ENCODE assay signal across 27 cellular contexts in the genomic region with DNA sequence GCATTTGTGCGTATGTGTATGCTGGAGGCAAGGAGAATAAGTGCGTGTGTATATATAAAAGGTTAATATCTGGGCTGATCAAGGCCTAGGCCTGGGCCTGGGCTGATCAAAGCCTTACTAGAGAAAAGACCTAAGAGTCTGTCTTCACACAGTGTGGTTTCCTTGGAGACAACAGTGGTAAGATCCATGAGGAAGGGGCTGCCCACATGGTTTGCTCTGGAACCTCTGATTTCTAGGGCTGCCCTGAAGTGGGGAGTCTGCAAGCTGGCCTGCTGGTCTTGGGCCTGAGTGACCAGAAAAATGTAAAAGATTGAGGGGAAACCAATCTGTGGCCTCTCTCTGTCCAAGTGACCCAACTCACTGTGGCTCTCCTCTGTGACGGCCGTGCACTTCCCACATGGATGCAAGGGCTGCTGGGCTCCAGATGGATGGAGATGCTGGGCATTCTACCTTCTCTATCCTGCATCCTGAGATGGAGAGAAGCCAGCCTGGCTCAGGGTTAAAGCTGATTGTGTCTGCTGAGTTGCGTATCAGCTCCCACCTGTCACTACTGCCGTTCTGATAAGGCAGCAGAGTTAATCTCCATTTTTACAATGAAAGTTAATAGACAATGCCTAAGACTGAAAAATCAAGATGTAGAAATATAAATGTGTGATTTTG.
"Had no signal": no experiment of that assay in that cellular context is flagged by ENCODE, and none has a peak within 500 bp of the region (broad histone marks: within the 10 kb centered on the region; RNA-seq: fewer than 3 reads in every experiment).

No MANE protein-coding gene starts in this region.

- H3K9ac ChIP-seq: neural progenitor cell had no signal

- H3K36me3 ChIP-seq: colonic mucosa, gastrocnemius medialis, heart left ventricle, neural progenitor cell, ovary, sigmoid colon, thoracic aorta, tibial nerve, upper lobe of left lung, uterus had no signal

- H3K9me3 ChIP-seq: colonic mucosa, gastrocnemius medialis, ovary, psoas muscle, thoracic aorta, uterus had no signal

- H3K27ac ChIP-seq: colonic mucosa, hepatocyte, neural progenitor cell, ovary, psoas muscle, sigmoid colon, thoracic aorta, tibial nerve, uterus had no signal

- H3K4me2 ChIP-seq: hepatocyte, neural progenitor cell had no signal

- H3K79me2 ChIP-seq: hepatocyte had no signal

- H2AFZ ChIP-seq: hepatocyte, neural progenitor cell had no signal

- H3K4me1 ChIP-seq: colonic mucosa, sigmoid colon, uterus had no signal

- ATAC-seq: effector memory CD8-positive, alpha-beta T cell; gastrocnemius medialis; heart left ventricle; left lobe of liver; naive thymus-derived CD4-positive, alpha-beta T cell; psoas muscle; right cardiac atrium; stimulated activated effector memory CD8-positive, alpha-beta T cell treated with anti-CD3 and anti-CD28 coated beads, Interleukin-12 subunit alpha, Interleukin-12 subunit beta, amount 100 ng/mL, for 72 hours had no signal

- H3K4me3 ChIP-seq: colonic mucosa, gastrocnemius medialis, heart left ventricle, hepatocyte, lung, neural progenitor cell, ovary, psoas muscle, sigmoid colon, thoracic aorta, tibial nerve, upper lobe of left lung, uterus had no signal

- DNase-seq: colonic mucosa; dermis blood vessel endothelial cell; effector memory CD8-positive, alpha-beta T cell; foreskin fibroblast; gastrocnemius medialis; heart left ventricle; kidney; naive thymus-derived CD4-positive, alpha-beta T cell; nucleus accumbens; ovary; posterior cingulate gyrus; psoas muscle; right cardiac atrium; sigmoid colon; stimulated activated CD4-positive, alpha-beta T cell treated with anti-CD3 and anti-CD28 coated beads, Interleukin-2, amount 100 ng/mL, for 24 hours; stimulated activated CD4-positive, alpha-beta T cell treated with anti-CD3 and anti-CD28 coated beads, Interleukin-4, amount 100 ng/mL, for 24 hours; stimulated activated naive CD4-positive, alpha-beta T cell treated with Interleukin-2 at 50 U/mL for 16 hours; upper lobe of left lung; uterus had no signal

- FAIRE-seq: endometrium, kidney had no signal

- H3K27me3 ChIP-seq: colonic mucosa, heart left ventricle, hepatocyte, neural progenitor cell, ovary, sigmoid colon, tibial nerve, upper lobe of left lung, uterus had no signal
